In genomic region chrX:87744391-87744790, GRCh38 we compare ENCODE assay signal across 8 cellular contexts.
"Had no signal": no experiment of that assay in that cellular context is flagged by ENCODE, and none has a peak within 500 bp of the region (broad histone marks: within the 10 kb centered on the region; RNA-seq: fewer than 3 reads in every experiment).

No MANE protein-coding gene starts in this region.

- H3K9me3 Mint-ChIP-seq: GM23338, H9 had no signal

- H2AFZ ChIP-seq: GM23338 had no signal

- H3K4me3 Mint-ChIP-seq: GM23338, H9 had no signal

- H3K9ac ChIP-seq: KMS-11 had no signal

- H3K27ac ChIP-seq: KMS-11 had no signal

- DNase-seq: H9, HCEC 1CT, KBM-7 had no signal

- H3K4me2 ChIP-seq: GM23338, KMS-11 had no signal

- H3K4me3 ChIP-seq: GM23338 had no signal

- H3K27ac Mint-ChIP-seq: GM23338, H9 had no signal

- FAIRE-seq: H1, H54, HTR-8/SVneo had no signal

- H3K4me1 Mint-ChIP-seq: GM23338, H9 had no signal

- ATAC-seq: GM23338 had no signal
